29 cellular contexts compared by ENCODE assay signal in genomic region chr6:124110514-124110913, GRCh38.
"Had no signal": no experiment of that assay in that cellular context is flagged by ENCODE, and none has a peak within 500 bp of the region (broad histone marks: within the 10 kb centered on the region; RNA-seq: fewer than 3 reads in every experiment).

No MANE protein-coding gene starts in this region.

- H3K27ac ChIP-seq: colonic mucosa, coronary artery, dorsolateral prefrontal cortex, epithelial cell of prostate, esophagus muscularis mucosa, esophagus squamous epithelium, foreskin keratinocyte, gastrocnemius medialis, gastroesophageal sphincter, heart left ventricle, heart right ventricle, hepatocyte had no signal

- H3K4me2 ChIP-seq: hepatocyte had no signal

- H3K79me2 ChIP-seq: hepatocyte had no signal

- H3K36me3 ChIP-seq: colonic mucosa, esophagus muscularis mucosa, esophagus squamous epithelium, gastrocnemius medialis, gastroesophageal sphincter, heart left ventricle, heart right ventricle had no signal

- H3K27me3 ChIP-seq: colonic mucosa, dorsolateral prefrontal cortex, esophagus muscularis mucosa, esophagus squamous epithelium, foreskin keratinocyte, gastrocnemius medialis, gastroesophageal sphincter, heart left ventricle, heart right ventricle, hepatocyte had no signal

- FAIRE-seq: colon, endometrium, endothelial cell of umbilical vein had no signal

- H3K4me1 Mint-ChIP-seq: endodermal cell had no signal

- H3K4me3 Mint-ChIP-seq: dendritic cell treated with granulocyte-macrophage colony-stimulating factor and Interleukin-4, amounts not matched to agents 40 ng/mL and 50 ng/mL, for 4 days; effector memory CD8-positive, alpha-beta T cell; endodermal cell had no signal

- H2AFZ ChIP-seq: hepatocyte had no signal

- H3K4me3 ChIP-seq: colonic mucosa, coronary artery, dorsolateral prefrontal cortex, esophagus muscularis mucosa, esophagus squamous epithelium, gastrocnemius medialis, gastroesophageal sphincter, heart left ventricle, heart right ventricle, hepatocyte had no signal

- ATAC-seq: effector memory CD8-positive, alpha-beta T cell; esophagus mucosa; foreskin keratinocyte; gastrocnemius medialis; gastroesophageal sphincter; heart left ventricle; heart right ventricle had no signal

- H3K27me3 Mint-ChIP-seq: dendritic cell treated with granulocyte-macrophage colony-stimulating factor and Interleukin-4, amounts not matched to agents 40 ng/mL and 50 ng/mL, for 4 days; effector memory CD8-positive, alpha-beta T cell had no signal

- H3K4me1 ChIP-seq: colonic mucosa, esophagus muscularis mucosa, esophagus squamous epithelium, foreskin keratinocyte, gastrocnemius medialis, gastroesophageal sphincter, heart left ventricle, heart right ventricle had no signal

- DNase-seq: colonic mucosa; cortex of kidney; dermis blood vessel endothelial cell; dorsolateral prefrontal cortex; effector CD4-positive, alpha-beta T cell; effector CD8-positive, alpha-beta T cell; effector memory CD4-positive, alpha-beta T cell; effector memory CD8-positive, alpha-beta T cell; endodermal cell; erythroblast; esophagus squamous epithelium; foreskin fibroblast; foreskin keratinocyte; foreskin melanocyte; gastrocnemius medialis; glutamatergic neuron; head of caudate nucleus; heart left ventricle; heart right ventricle had no signal

- H3K9me3 Mint-ChIP-seq: endodermal cell had no signal

- H3K9me3 ChIP-seq: colonic mucosa, esophagus muscularis mucosa, esophagus squamous epithelium, gastrocnemius medialis, gastroesophageal sphincter had no signal

- H3K27ac Mint-ChIP-seq: dendritic cell treated with granulocyte-macrophage colony-stimulating factor and Interleukin-4, amounts not matched to agents 40 ng/mL and 50 ng/mL, for 4 days; effector memory CD8-positive, alpha-beta T cell; endodermal cell had no signal
